ENCODE assay signal across 15 cellular contexts in the genomic region with DNA sequence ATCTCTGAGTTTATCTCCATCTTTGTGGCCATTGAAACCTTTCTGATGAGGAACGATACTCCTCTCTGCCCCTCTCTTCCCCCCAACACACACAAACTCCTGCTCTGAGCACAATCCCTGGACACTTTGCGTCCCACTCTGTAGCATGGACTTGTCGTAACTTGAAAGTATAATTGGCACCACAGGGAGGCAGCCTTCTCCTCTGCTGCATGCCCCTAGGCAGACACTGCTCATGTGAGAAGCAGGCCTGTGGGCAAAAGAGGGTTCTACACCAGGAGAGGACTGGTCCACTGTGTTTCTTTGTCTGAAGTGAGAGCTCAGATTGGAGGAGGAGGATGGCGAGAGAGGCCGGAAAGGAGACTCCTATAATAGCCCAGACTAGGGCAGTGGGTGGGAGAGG. TPM values are rescaled to one million over a fixed set of nuclear protein-coding genes. Genes with fewer than 3 reads are reported as not detected.
DNase-seq lines count a peak whose midpoint lies in the region; ATAC-seq and TF ChIP-seq lines count a peak whose summit lies in the region.
"Had no signal": no experiment of that assay in that cellular context is flagged by ENCODE, and none has a peak within 500 bp of the region (broad histone marks: within the 10 kb centered on the region; RNA-seq: fewer than 3 reads in every experiment).

No MANE protein-coding gene starts in this region.

- BruUV-seq in PC-3 (replicated peaks; lab: Mats Ljungman, UMichigan) = no TSS peak

- no peak overlapping the region for H3K9ac ChIP-seq in PC-3 (ENCODE audit: low read length)

- H3K9me2 ChIP-seq in PC-3 (replicated peaks; ENCODE audit: low read length) = no peaks in the 10 kb centered on the region

- peak; percentile 2 for DNase-seq in AG09309 (ENCODE audit: low read depth)
- peak; percentile 31 for DNase-seq in PC-3
- peak in 1 of 2 donors; percentile 7 for DNase-seq in foreskin keratinocyte
- DNase-seq in HAP-1 (ENCODE audit: low spot score in 2 of 2) = no peak
- DNase-seq: activated CD4-positive, CD25-positive, alpha-beta regulatory T cell; activated naive CD4-positive, alpha-beta T cell treated with anti-CD3 and anti-CD28 coated beads, Interleukin-2, amount 50 U/mL, for 16 hours; COR-L47; NCI-H1105 had no signal

- no peaks in the 10 kb centered on the region for H3K27me3 ChIP-seq in PC-3 (ENCODE audit: low read length)
- no peaks in the 10 kb centered on the region for H3K27me3 ChIP-seq in foreskin keratinocyte
- H3K27me3 ChIP-seq in HAP-1 (ENCODE audit: low read depth) = no peaks in the 10 kb centered on the region
- H3K27me3 ChIP-seq: dorsolateral prefrontal cortex had no signal

- H4K20me1 ChIP-seq in PC-3 (ENCODE audit: low read length) = no peaks in the 10 kb centered on the region

- peaks cover 12% of the 10 kb centered on the region for H3K79me2 ChIP-seq in PC-3 (ENCODE audit: low read length)

- in situ Hi-C loops in HAP-1 (cut with MboI; ENCODE audit: low sequenced_read_pairs) = no loop called here

- H3K36me3 ChIP-seq in PC-3 (ENCODE audit: low read depth, low read length) = no peaks in the 10 kb centered on the region
- H3K36me3 ChIP-seq in HAP-1 (replicated peaks) = no peaks in the 10 kb centered on the region

- peaks cover 10% of the 10 kb centered on the region; the same call in 1 of the 2 replicates for H3K4me1 ChIP-seq in PC-3 (ENCODE audit: insufficient read depth, low read length)
- H3K4me1 ChIP-seq in foreskin keratinocyte = no peaks in the 10 kb centered on the region
- H3K4me1 ChIP-seq in HAP-1 = no peaks in the 10 kb centered on the region

- CTCF ChIA-PET in PC-3 (lab: Charles Lee) = no interaction called here

- intact Hi-C loops in PC-3 (cut with micrococcal nuclease) = loop anchor here (1.0 kb wide), 1 partner anchor 42 kb away; no protein-coding TSS in a partner anchor

- H3F3A ChIP-seq in PC-3 (ENCODE audit: low read length, unreplicated experiment) = no peaks in the 10 kb centered on the region

- H3K4me2 ChIP-seq in PC-3 (ENCODE audit: low read length) = no peak overlapping the region

- H3K9me3 ChIP-seq in PC-3 (ENCODE audit: low read length) = no peaks in the 10 kb centered on the region
- no peaks in the 10 kb centered on the region for H3K9me3 ChIP-seq in HAP-1

- TF ChIP-seq CTCF in AG09309 (IDR thresholded peaks at IDR 0.05; ENCODE audit: control insufficient read depth, insufficient read depth, low read depth, low read length, missing control alignments) (peak; percentile 21), GM12872 (IDR thresholded peaks at IDR 0.05; ENCODE audit: insufficient read depth, low read depth, low read length) (0 out of 3 replicates have a peak, but pooled peaks have one; percentile 7), PC-3 (conservative IDR thresholded peaks at IDR 0.05; ENCODE audit: low read depth, low read length) (peak; percentile 52), foreskin keratinocyte (conservative IDR thresholded peaks at IDR 0.05) (peak; percentile 36)

- ATAC-seq in PC-3 = no peak
- ATAC-seq in foreskin keratinocyte = no peak
- ATAC-seq in GM21526 (IDR thresholded peaks at IDR 0.05; ENCODE audit: low FRiP score, unreplicated experiment) = no peak
- ATAC-seq in HG03039 (IDR thresholded peaks at IDR 0.05; ENCODE audit: unreplicated experiment) = no peak
- no peak for ATAC-seq in HG03139 (IDR thresholded peaks at IDR 0.05; ENCODE audit: unreplicated experiment)

- H3K27ac ChIP-seq in PC-3 (ENCODE audit: low read length) (no peak overlapping the region), foreskin keratinocyte (no peak overlapping the region)
- H3K27ac ChIP-seq: dorsolateral prefrontal cortex, RWPE1 had no signal

- H2AFZ ChIP-seq in PC-3 (ENCODE audit: low read length) = no peak overlapping the region

- no peak overlapping the region for H3K4me3 ChIP-seq in AG09309 (ENCODE audit: control insufficient read depth, low read depth, low read length)
- H3K4me3 ChIP-seq in PC-3 (ENCODE audit: low read length) = no peak overlapping the region
- no peak overlapping the region for H3K4me3 ChIP-seq in HAP-1
- H3K4me3 ChIP-seq: dorsolateral prefrontal cortex had no signal

- POLR2A ChIA-PET in PC-3 (lab: Charles Lee; ENCODE audit: unreplicated experiment) = no interaction called here

RNA-seq across cellular contexts. Expression of gene PARS2, which starts 3.8 kb away (rescaled TPM):
- total RNA-seq in PC-3 (2014; rRNA removed) (3.5 and 5.0 TPM in 2 replicates), foreskin keratinocyte (5.9 and 6.2 TPM in 2 replicates)
- 4.0 and 4.4 TPM in 2 replicates for polyA plus RNA-seq in foreskin keratinocyte

RNA-seq across cellular contexts. Expression of gene TTC22, which starts 33.0 kb away (rescaled TPM):
- total RNA-seq in PC-3 (2014; rRNA removed) (21.8 and 31.3 TPM in 2 replicates), foreskin keratinocyte (4.6 and 5.9 TPM in 2 replicates)
- polyA plus RNA-seq in foreskin keratinocyte = 3.2 and 4.3 TPM in 2 replicates
- total RNA-seq: H4 had no signal

RNA-seq across cellular contexts. Expression of gene TTC4, which starts 52.4 kb away (rescaled TPM):
- total RNA-seq in PC-3 (2014; rRNA removed) (28.2 and 34.7 TPM in 2 replicates), foreskin keratinocyte (25.3 and 33.8 TPM in 2 replicates)
- polyA plus RNA-seq in foreskin keratinocyte = 21.7 and 30.9 TPM in 2 replicates

Comparison
In these comparisons a context has a peak if more than half of its experiments do, and no peak if none do; other contexts are left out.
1. DNase-seq: peak in AG09309 (single experiment) and PC-3 (single experiment); none in HAP-1 (0 of 2).
2. Peak in every context shown above with its lines, with median percentiles within 50 percentile points of each other: CTCF ChIP-seq.